Comparison of ENCODE assay signal across 8 cellular contexts in the genomic region with DNA sequence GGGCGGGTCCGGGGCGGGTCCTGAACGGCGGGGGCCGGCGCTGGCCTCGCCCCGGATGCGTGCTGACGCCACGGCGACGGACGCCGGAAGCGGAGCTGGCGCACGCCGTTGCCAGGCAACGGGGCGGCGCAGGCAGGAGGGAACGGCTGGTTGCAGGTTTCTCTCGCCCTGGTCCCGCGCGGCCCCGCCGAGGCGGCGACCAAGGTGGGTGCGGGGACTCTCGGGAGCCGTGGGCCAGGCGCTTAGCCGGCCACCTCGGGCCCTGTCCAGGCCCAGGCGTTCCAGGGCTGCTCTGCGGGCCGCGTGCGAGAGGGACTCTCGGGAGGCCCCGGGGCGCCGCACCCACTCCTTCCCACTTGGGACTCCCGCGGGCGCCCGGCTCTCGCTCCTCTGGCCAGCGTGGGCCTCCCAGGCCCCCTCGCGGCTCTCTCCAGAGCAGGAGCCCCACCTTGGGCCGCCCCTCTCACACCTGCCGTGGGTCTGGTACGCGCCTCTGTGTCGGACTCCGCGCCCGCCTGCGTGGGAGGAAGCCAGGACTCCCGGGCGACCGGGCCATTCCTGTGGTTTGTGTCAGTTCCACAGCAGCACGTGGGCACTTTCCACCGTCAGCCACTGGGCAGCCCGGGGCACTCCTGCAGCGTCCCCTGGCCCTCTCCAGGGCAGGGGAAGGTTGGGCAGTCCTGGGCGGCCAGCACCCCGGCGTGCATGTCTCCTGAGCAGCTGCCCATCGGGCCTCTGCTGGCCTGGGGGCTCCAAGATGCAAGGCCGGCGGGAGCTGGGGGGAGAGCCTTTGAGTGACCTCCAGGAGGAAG. TPM values are rescaled to one million over a fixed set of nuclear protein-coding genes. Genes with fewer than 3 reads are reported as not detected.
DNase-seq lines count a peak whose midpoint lies in the region; ATAC-seq, FAIRE-seq and TF ChIP-seq lines count a peak whose summit lies in the region.

A gene (plus strand): TSS at position 114 of the 812 bp plus-strand sequence. CDS start 644 bp downstream, at position 758.

- peak within 1 kb of the TSS; percentile 54 to 83 (median 70) for H3K4me3 ChIP-seq in fibroblast of lung (replicated peaks in 1 of 4; ENCODE audit: control extremely low read depth in 1 of 4, insufficient read depth in 1 of 4, low read depth in 3 of 4, low read length in 4 of 4)
- H3K4me3 ChIP-seq in naive thymus-derived CD4-positive, alpha-beta T cell (ENCODE audit: low read length) = peak within 1 kb of the TSS; percentile 56

- no peaks in the 10 kb centered on the region for H4K20me1 ChIP-seq in fibroblast of lung (ENCODE audit: control insufficient read depth, extremely low read depth, insufficient read depth, low read length)

- intact Hi-C loops in naive thymus-derived CD4-positive, alpha-beta T cell (cut with micrococcal nuclease) = loop anchor here (1.0 to 5.0 kb wide), 8 partner anchors 35 to 505 kb away; a partner anchor contains a TSS

- CTCF ChIA-PET in naive thymus-derived CD4-positive, alpha-beta T cell (lab: Charles Lee) = interaction anchor here (0.7 to 1.8 kb wide), 4 partner anchors 9 to 196 kb away, joined by 3 to 4 read pairs (median 4); no protein-coding TSS in a partner anchor

- FAIRE-seq in D721Med (lab: Jason Lieb, UNC) (no peak), HTR-8/SVneo (lab: Jason Lieb, UNC) (peak; percentile 99)

- H3K9ac ChIP-seq in fibroblast of lung (ENCODE audit: insufficient read depth, low read length) = peak within 1 kb of the TSS; percentile 93

- no peaks in the 10 kb centered on the region for H3K9me3 Mint-ChIP-seq in activated T-cell treated with anti-CD3 and anti-CD28 coated beads, Interleukin-2, amount 50 U/mL, for 72 hours
- H3K9me3 Mint-ChIP-seq in naive thymus-derived CD4-positive, alpha-beta T cell = no peaks in the 10 kb centered on the region
- no peaks in the 10 kb centered on the region for H3K9me3 Mint-ChIP-seq in stimulated activated effector memory CD8-positive, alpha-beta T cell treated with anti-CD3 and anti-CD28 coated beads, Interleukin-12 subunit alpha, Interleukin-12 subunit beta, amount 100 ng/mL, for 72 hours

- H3K4me1 Mint-ChIP-seq in activated T-cell treated with anti-CD3 and anti-CD28 coated beads, Interleukin-2, amount 50 U/mL, for 72 hours (ENCODE audit: low read depth) = peaks cover 16% of the 10 kb centered on the region
- H3K4me1 Mint-ChIP-seq in naive thymus-derived CD4-positive, alpha-beta T cell = peaks cover 0 to 9% (median 4%) of the 10 kb centered on the region in 7 donors
- H3K4me1 Mint-ChIP-seq in stimulated activated effector memory CD8-positive, alpha-beta T cell treated with anti-CD3 and anti-CD28 coated beads, Interleukin-12 subunit alpha, Interleukin-12 subunit beta, amount 100 ng/mL, for 72 hours = peaks cover 13% of the 10 kb centered on the region

- H3K79me2 ChIP-seq in fibroblast of lung (ENCODE audit: control insufficient read depth, insufficient read depth, low read length) = no peaks in the 10 kb centered on the region

- peaks cover 3% of the 10 kb centered on the region for H3K4me1 ChIP-seq in fibroblast of lung (ENCODE audit: control insufficient read depth, extremely low read depth, insufficient read depth, low read length)
- no peaks in the 10 kb centered on the region for H3K4me1 ChIP-seq in naive thymus-derived CD4-positive, alpha-beta T cell (ENCODE audit: control insufficient read depth in 2 of 2, insufficient read depth in 2 of 2, low read length in 2 of 2)

- peak; percentile 93 for ATAC-seq in GM21381 (IDR thresholded peaks at IDR 0.05; ENCODE audit: unreplicated experiment)
- ATAC-seq in activated T-cell treated with anti-CD3 and anti-CD28 coated beads, Interleukin-2, amount 50 U/mL, for 72 hours (replicated peaks in 1 of 2) = peak; percentile 97
- peak; percentile 96 for ATAC-seq in naive thymus-derived CD4-positive, alpha-beta T cell
- ATAC-seq in stimulated activated effector memory CD8-positive, alpha-beta T cell treated with anti-CD3 and anti-CD28 coated beads, Interleukin-12 subunit alpha, Interleukin-12 subunit beta, amount 100 ng/mL, for 72 hours = peak; percentile 96

- H3K4me3 Mint-ChIP-seq in activated T-cell treated with anti-CD3 and anti-CD28 coated beads, Interleukin-2, amount 50 U/mL, for 72 hours = peak within 1 kb of the TSS; percentile 75 to 76
- H3K4me3 Mint-ChIP-seq in naive thymus-derived CD4-positive, alpha-beta T cell = peak within 1 kb of the TSS; percentile 64 to 86 (median 76)
- H3K4me3 Mint-ChIP-seq in stimulated activated effector memory CD8-positive, alpha-beta T cell treated with anti-CD3 and anti-CD28 coated beads, Interleukin-12 subunit alpha, Interleukin-12 subunit beta, amount 100 ng/mL, for 72 hours = peak within 1 kb of the TSS; percentile 65

- no peak for TF ChIP-seq CTCF in D721Med (IDR thresholded peaks at IDR 0.05; ENCODE audit: insufficient read depth, missing control alignments)
- TF ChIP-seq CTCF in fibroblast of lung (conservative IDR thresholded peaks at IDR 0.05 in 1 of 2, IDR thresholded peaks at IDR 0.05 in 1 of 2; ENCODE audit: low read depth in 1 of 2, low read length in 2 of 2) = no peak

- H3K9me3 ChIP-seq in fibroblast of lung (ENCODE audit: control insufficient read depth, insufficient read depth, low read depth, low read length) = no peaks in the 10 kb centered on the region
- no peaks in the 10 kb centered on the region for H3K9me3 ChIP-seq in naive thymus-derived CD4-positive, alpha-beta T cell (ENCODE audit: control insufficient read depth in 2 of 3, low read length in 3 of 3)

- no peaks in the 10 kb centered on the region for H3K27me3 Mint-ChIP-seq in activated T-cell treated with anti-CD3 and anti-CD28 coated beads, Interleukin-2, amount 50 U/mL, for 72 hours (ENCODE audit: low read depth)
- H3K27me3 Mint-ChIP-seq in naive thymus-derived CD4-positive, alpha-beta T cell = peaks cover 0 to 5% (median 4%) of the 10 kb centered on the region in 5 donors

- no peaks in the 10 kb centered on the region for H3K27me3 ChIP-seq in fibroblast of lung (ENCODE audit: control insufficient read depth, insufficient read depth, low read length)
- H3K27me3 ChIP-seq in naive thymus-derived CD4-positive, alpha-beta T cell (ENCODE audit: control insufficient read depth in 2 of 2, insufficient read depth in 2 of 2, low read length in 2 of 2) = no peaks in the 10 kb centered on the region

- peak within 1 kb of the TSS; percentile 55 for H3K4me2 ChIP-seq in fibroblast of lung (ENCODE audit: extremely low read depth, insufficient read depth, low read length)

- H3K27ac ChIP-seq in fibroblast of lung (ENCODE audit: insufficient read depth, low read length) = peak within 1 kb of the TSS; percentile 87
- H3K27ac ChIP-seq in naive thymus-derived CD4-positive, alpha-beta T cell (ENCODE audit: low read depth, low read length) = peak within 1 kb of the TSS; percentile 72

- peaks cover 4% of the 10 kb centered on the region for H3K36me3 ChIP-seq in fibroblast of lung (ENCODE audit: control insufficient read depth, insufficient read depth, low read length)
- H3K36me3 ChIP-seq in naive thymus-derived CD4-positive, alpha-beta T cell (ENCODE audit: control insufficient read depth in 2 of 3, insufficient read depth in 3 of 3, low read length in 3 of 3) = no peaks in the 10 kb centered on the region

- H2AFZ ChIP-seq in fibroblast of lung (ENCODE audit: low read length) = no peak within 1 kb of the TSS

- no peak within 1 kb of the TSS for H3K27ac Mint-ChIP-seq in activated T-cell treated with anti-CD3 and anti-CD28 coated beads, Interleukin-2, amount 50 U/mL, for 72 hours
- H3K27ac Mint-ChIP-seq in naive thymus-derived CD4-positive, alpha-beta T cell = peak within 1 kb of the TSS in 8 of 9 donors; percentile 74 to 89 (median 86)
- H3K27ac Mint-ChIP-seq in stimulated activated effector memory CD8-positive, alpha-beta T cell treated with anti-CD3 and anti-CD28 coated beads, Interleukin-12 subunit alpha, Interleukin-12 subunit beta, amount 100 ng/mL, for 72 hours = peak within 1 kb of the TSS; percentile 79

- POLR2A ChIA-PET in naive thymus-derived CD4-positive, alpha-beta T cell (lab: Charles Lee) = interaction anchor here (1.1 to 1.8 kb wide), 2 partner anchors 33 to 79 kb away, joined by 4 to 5 read pairs; a partner anchor contains a TSS

- no peaks in the 10 kb centered on the region for H3K36me3 Mint-ChIP-seq in activated T-cell treated with anti-CD3 and anti-CD28 coated beads, Interleukin-2, amount 50 U/mL, for 72 hours (ENCODE audit: insufficient read depth in 2 of 2)
- no peaks in the 10 kb centered on the region for H3K36me3 Mint-ChIP-seq in naive thymus-derived CD4-positive, alpha-beta T cell
- peaks cover 7% of the 10 kb centered on the region for H3K36me3 Mint-ChIP-seq in stimulated activated effector memory CD8-positive, alpha-beta T cell treated with anti-CD3 and anti-CD28 coated beads, Interleukin-12 subunit alpha, Interleukin-12 subunit beta, amount 100 ng/mL, for 72 hours

- peak; percentile 99 for DNase-seq in D721Med (ENCODE audit: insufficient read length, low spot score)
- DNase-seq in HTR-8/SVneo (ENCODE audit: insufficient read length, low spot score) = peak; percentile 95
- DNase-seq in OCI-M2 (lab: John Stamatoyannopoulos, UW; ENCODE audit: unreplicated experiment) = peak; percentile 20
- DNase-seq in activated T-cell treated with anti-CD3 and anti-CD28 coated beads, Interleukin-2, amount 50 U/mL, for 72 hours = peak; percentile 89 to 91
- peak; percentile 86 for DNase-seq in fibroblast of lung (ENCODE audit: low read depth in 2 of 2)
- peak; percentile 81 to 90 (median 89) for DNase-seq in naive thymus-derived CD4-positive, alpha-beta T cell
- peak; percentile 82 to 91 for DNase-seq in stimulated activated effector memory CD8-positive, alpha-beta T cell treated with anti-CD3 and anti-CD28 coated beads, Interleukin-12 subunit alpha, Interleukin-12 subunit beta, amount 100 ng/mL, for 72 hours (ENCODE audit: low spot score in 2 of 2)

RNA-seq across cellular contexts. Expression of the gene that starts here (rescaled TPM):
- under 1 TPM; 0.79 to 0.93 TPM for total RNA-seq in activated T-cell treated with anti-CD3 and anti-CD28 coated beads, Interleukin-2, amount 50 U/mL, for 72 hours
- total RNA-seq in fibroblast of lung = 8.0 and 11.7 TPM in 2 replicates
- polyA plus RNA-seq in fibroblast of lung = 3.8 and 11.3 TPM in 2 replicates
- 4.1 and 10.7 TPM in 2 replicates for polyA plus RNA-seq in fibroblast of lung (2012)
- polyA minus RNA-seq in fibroblast of lung (ENCODE audit: low replicate concordance) = 3.0 and 5.8 TPM in 2 replicates
- total RNA-seq in naive thymus-derived CD4-positive, alpha-beta T cell = 1 to 10 TPM in 4 of 5 experiments, under 1 TPM in 1; 0.51 to 2.1 (median 1.3) TPM
- under 1 TPM; 0.26 to 0.72 TPM for polyA plus RNA-seq in naive thymus-derived CD4-positive, alpha-beta T cell

Comparison
In these comparisons a context has a peak if more than half of its experiments do, and no peak if none do; other contexts are left out.
1. Peak in every context shown above with its lines: DNase-seq, ATAC-seq, H3K4me3 ChIP-seq and H3K27ac ChIP-seq.
2. Peak in DNase-seq and ATAC-seq in activated T-cell treated with anti-CD3 and anti-CD28 coated beads, Interleukin-2, amount 50 U/mL, for 72 hours; RNA of the gene not detected or under 1 TPM.
3. DNase-seq: peak in every context shown above with its lines; median percentile 99 in D721Med; 95 in HTR-8/SVneo; 90 in activated T-cell treated with anti-CD3 and anti-CD28 coated beads, Interleukin-2, amount 50 U/mL, for 72 hours; 89 in naive thymus-derived CD4-positive, alpha-beta T cell; 86 in stimulated activated effector memory CD8-positive, alpha-beta T cell treated with anti-CD3 and anti-CD28 coated beads, Interleukin-12 subunit alpha, Interleukin-12 subunit beta, amount 100 ng/mL, for 72 hours; 86 in fibroblast of lung; 20 in OCI-M2.